Comparison of ENCODE assay signal across 8 cellular contexts in the genomic region with DNA sequence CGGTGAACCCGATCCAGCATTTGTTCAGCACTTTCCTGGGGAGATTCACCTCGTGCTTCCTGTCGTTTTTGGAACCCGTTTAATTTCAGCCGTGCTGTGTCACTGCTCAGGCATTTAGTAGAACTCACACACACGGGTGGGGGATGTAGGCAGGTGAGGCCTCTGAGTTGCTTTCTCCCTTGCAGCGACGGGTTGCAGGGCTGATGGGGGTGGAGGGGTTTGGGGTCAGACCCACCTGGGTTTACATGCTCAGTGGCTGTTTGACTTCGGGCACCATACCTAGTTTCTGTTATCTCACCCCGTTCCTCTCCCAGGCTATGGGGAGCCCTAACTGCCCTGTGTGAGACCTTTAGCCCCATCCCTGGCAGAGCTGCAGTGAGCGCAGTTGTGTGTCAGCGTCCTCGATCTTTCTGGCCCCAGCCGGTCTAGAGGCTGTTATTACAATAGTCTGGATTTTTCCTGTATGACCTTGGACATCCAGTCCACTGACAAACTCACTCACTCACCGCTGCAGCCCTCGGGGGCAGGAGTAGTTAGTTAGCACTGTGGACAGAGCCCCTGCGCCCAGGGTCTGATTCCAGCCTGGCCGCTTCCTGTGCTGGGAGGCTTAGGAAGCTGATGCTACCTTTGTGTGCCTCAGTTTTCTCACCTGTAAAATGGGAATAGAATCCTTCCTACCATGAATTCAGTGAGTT. TPM values are rescaled to one million over a fixed set of nuclear protein-coding genes. Genes with fewer than 3 reads are reported as not detected.
DNase-seq lines count a peak whose midpoint lies in the region; ATAC-seq and TF ChIP-seq lines count a peak whose summit lies in the region.

No MANE protein-coding gene starts in this region.

- H3K4me1 ChIP-seq in right cardiac atrium (ENCODE audit: control insufficient read depth, insufficient read depth, low read length), result peaks cover 10% of the 10 kb centered on the region

- H3K27me3 Mint-ChIP-seq in WTC11 (ENCODE audit: low read depth), result peaks cover 5% of the 10 kb centered on the region; the same call in 1 of the 2 replicates
- H3K27me3 Mint-ChIP-seq in stimulated activated memory B cell treated with anti-CD40 and anti-IgM and Interleukin-4, amounts not matched to agents 10 μg/mL and 1 μg/mL and 100 μg/mL, for 72 hours, result peaks cover 49% of the 10 kb centered on the region

- H3K27ac ChIP-seq in right cardiac atrium (ENCODE audit: low read length), result peak overlapping the region; percentile 80

- DNase-seq in HCEC 1CT (peak; percentile 44), WTC11 (ENCODE audit: low spot score) (no peak), right cardiac atrium (peak in 2 of 3 donors; percentile 63 to 68), skeletal muscle cell (ENCODE audit: low read depth) (no peak), GM19238 (ENCODE audit: insufficient read length, low spot score) (no peak), COLO829 (ENCODE audit: low spot score) (no peak), middle frontal gyrus (ENCODE audit: extremely low spot score, low spot score) (no peak)

- intact Hi-C loops in right cardiac atrium (cut with DNase I), result loop anchor here (5.0 to 10.0 kb wide), 5 partner anchors 57 to 280 kb away; a partner anchor contains a TSS

- H3K9me3 ChIP-seq in right cardiac atrium (ENCODE audit: control insufficient read depth, low read length), result no peaks in the 10 kb centered on the region

- H3K36me3 Mint-ChIP-seq in WTC11, result no peaks in the 10 kb centered on the region
- H3K36me3 Mint-ChIP-seq in stimulated activated memory B cell treated with anti-CD40 and anti-IgM and Interleukin-4, amounts not matched to agents 10 μg/mL and 1 μg/mL and 100 μg/mL, for 72 hours, result no peaks in the 10 kb centered on the region

- peaks cover 50% of the 10 kb centered on the region for H3K4me1 Mint-ChIP-seq in WTC11
- H3K4me1 Mint-ChIP-seq in stimulated activated memory B cell treated with anti-CD40 and anti-IgM and Interleukin-4, amounts not matched to agents 10 μg/mL and 1 μg/mL and 100 μg/mL, for 72 hours, result peaks cover 18% of the 10 kb centered on the region

- H3K27me3 ChIP-seq in right cardiac atrium (ENCODE audit: control insufficient read depth, insufficient read depth), result no peaks in the 10 kb centered on the region

- TF ChIP-seq CTCF in WTC11 (IDR thresholded peaks at IDR 0.05), result no peak

- no peaks in the 10 kb centered on the region for H3K9me3 Mint-ChIP-seq in WTC11
- no peaks in the 10 kb centered on the region for H3K9me3 Mint-ChIP-seq in stimulated activated memory B cell treated with anti-CD40 and anti-IgM and Interleukin-4, amounts not matched to agents 10 μg/mL and 1 μg/mL and 100 μg/mL, for 72 hours

- CTCF ChIA-PET in WTC11 (lab: Charles Lee), result interaction anchor here (0.6 to 2.0 kb wide), 10 partner anchors 9 to 106 kb away, joined by 3 to 11 read pairs (median 3); no protein-coding TSS in a partner anchor

- H3K27ac Mint-ChIP-seq in WTC11, result peak overlapping the region; percentile 97
- H3K27ac Mint-ChIP-seq in stimulated activated memory B cell treated with anti-CD40 and anti-IgM and Interleukin-4, amounts not matched to agents 10 μg/mL and 1 μg/mL and 100 μg/mL, for 72 hours, result no peak overlapping the region

- ATAC-seq in WTC11 (peak; percentile 9), right cardiac atrium (peak; percentile 28 to 48)
- ATAC-seq in stimulated activated memory B cell treated with anti-CD40 and anti-IgM and Interleukin-4, amounts not matched to agents 10 μg/mL and 1 μg/mL and 100 μg/mL, for 72 hours, result no peak

- H3K4me3 ChIP-seq in right cardiac atrium (ENCODE audit: low read length) (peak overlapping the region; percentile 97), skeletal muscle cell (ENCODE audit: low read depth, low read length) (peak overlapping the region; percentile 67)

- H3K4me3 Mint-ChIP-seq in WTC11, result peak overlapping the region; percentile 88; the same call in 1 of the 2 replicates
- H3K4me3 Mint-ChIP-seq in stimulated activated memory B cell treated with anti-CD40 and anti-IgM and Interleukin-4, amounts not matched to agents 10 μg/mL and 1 μg/mL and 100 μg/mL, for 72 hours, result no peak overlapping the region

- POLR2A ChIA-PET in WTC11 (lab: Charles Lee), result interaction anchor here (0.6 to 1.0 kb wide), 5 partner anchors 13 to 97 kb away, joined by 3 to 6 read pairs (median 4); no protein-coding TSS in a partner anchor

- 23% methylated on average over 19 of the region's 19 CpGs for WGBS in right cardiac atrium

TF ChIP-seq in WTC11, 78 proteins besides CTCF, POLR2A, EP300 and RAD21:
- TF ChIP-seq ZNF121 (CRISPR knock-in tag; IDR thresholded peaks at IDR 0.05), result 0 out of 2 replicates have a peak, but pooled peaks have one; percentile 8
- no peak for TF ChIP-seq JUN (CRISPR knock-in tag; IDR thresholded peaks at IDR 0.05)
- TF ChIP-seq GABPB1 (CRISPR knock-in tag; IDR thresholded peaks at IDR 0.05), result peak; percentile 75
- peak; percentile 56; the same call in 1 of the 2 replicates for TF ChIP-seq GTF2I (CRISPR knock-in tag; conservative IDR thresholded peaks at IDR 0.05)
- TF ChIP-seq, protein P1, sequence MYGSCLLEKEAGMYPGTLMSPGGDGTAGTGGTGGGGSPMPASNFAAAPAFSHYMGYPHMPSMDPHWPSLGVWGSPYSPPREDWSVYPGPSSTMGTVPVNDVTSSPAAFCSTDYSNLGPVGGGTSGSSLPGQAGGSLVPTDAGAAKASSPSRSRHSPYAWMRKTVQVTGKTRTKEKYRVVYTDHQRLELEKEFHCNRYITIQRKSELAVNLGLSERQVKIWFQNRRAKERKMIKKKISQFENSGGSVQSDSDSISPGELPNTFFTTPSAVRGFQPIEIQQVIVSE (CRISPR knock-in tag; IDR thresholded peaks at IDR 0.05; ENCODE audit: borderline replicate concordance), result no peak
- TF ChIP-seq NR2C2 (CRISPR knock-in tag; IDR thresholded peaks at IDR 0.05), result no peak
- TF ChIP-seq EMX1 (CRISPR knock-in tag; IDR thresholded peaks at IDR 0.05), result no peak

RNA-seq across cellular contexts. Expression of a gene that starts 2.6 kb away (rescaled TPM):
- 41.6 to 48.8 TPM (median 41.9 TPM) in 3 replicates for total RNA-seq in WTC11 (2021)
- 10 to 100 TPM; 61.6 to 88.8 (median 75.4) TPM for total RNA-seq in right cardiac atrium
- 57.1 TPM for polyA plus RNA-seq in right cardiac atrium

RNA-seq across cellular contexts. Expression of a gene that starts 43.3 kb away (rescaled TPM):
- 41.8 to 53.7 TPM (median 43.8 TPM) in 3 replicates for total RNA-seq in WTC11 (2021)
- total RNA-seq in right cardiac atrium, result 10 to 100 TPM; 18.9 to 40.1 (median 25.3) TPM
- 28.7 TPM for polyA plus RNA-seq in right cardiac atrium

Comparison
In these comparisons a context has a peak if more than half of its experiments do, and no peak if none do; other contexts are left out.
1. DNase-seq: peak in HCEC 1CT (single experiment) and right cardiac atrium (2 of 3); none in WTC11 (single experiment), skeletal muscle cell (single experiment), GM19238 (single experiment), COLO829 (single experiment) and middle frontal gyrus (single experiment).